Comparison of ENCODE assay signal across 31 cellular contexts in genomic region chr20:47111576-47111975, GRCh38.
A peak's percentile ranks its signal among the peaks of the same experiment; 100 is the strongest.
DNase-seq lines count a peak whose midpoint lies in the region; ATAC-seq and TF ChIP-seq lines count a peak whose summit lies in the region.
"Had no signal": no experiment of that assay in that cellular context is flagged by ENCODE, and none has a peak within 500 bp of the region (broad histone marks: within the 10 kb centered on the region; RNA-seq: fewer than 3 reads in every experiment).

No MANE protein-coding gene starts in this region.

- no TSS peak for BruUV-seq in PC-3 (replicated peaks; lab: Mats Ljungman, UMichigan)

- no peak overlapping the region for H3K27ac ChIP-seq in PC-3 (ENCODE audit: low read length)
- H3K27ac ChIP-seq: BLaER1 treated with 17β-estradiol and CSF1 and Interleukin-3, amounts not matched to agents 10 nM and 100 nM; GM23248; HL-60; PC-9; RWPE1 had no signal

- POLR2A ChIA-PET in PC-3 (lab: Charles Lee; ENCODE audit: unreplicated experiment), result no interaction called here

- ATAC-seq in PC-3 (peak; percentile 57), mucosa of descending colon (peak; percentile 41), HG03571 (IDR thresholded peaks at IDR 0.05; ENCODE audit: unreplicated experiment) (no peak)
- ATAC-seq: HepG2, K562, T-helper 17 cell had no signal

- H3F3A ChIP-seq in PC-3 (ENCODE audit: low read length, unreplicated experiment), result no peaks in the 10 kb centered on the region

- no peaks in the 10 kb centered on the region for H3K79me2 ChIP-seq in PC-3 (ENCODE audit: low read length)

- no peak overlapping the region for H3K4me3 ChIP-seq in PC-3 (ENCODE audit: low read length)
- H3K4me3 ChIP-seq in fibroblast of villous mesenchyme (ENCODE audit: low read depth, low read length), result no peak overlapping the region
- no peak overlapping the region for H3K4me3 ChIP-seq in mucosa of descending colon
- H3K4me3 ChIP-seq: BLaER1 treated with 17β-estradiol and CSF1 and Interleukin-3, amounts not matched to agents 10 nM and 100 nM; GM23248; K562; PC-9 had no signal

- H4K20me1 ChIP-seq in PC-3 (ENCODE audit: low read length), result no peaks in the 10 kb centered on the region
- H4K20me1 ChIP-seq: BLaER1 treated with 17β-estradiol and CSF1 and Interleukin-3, amounts not matched to agents 10 nM and 100 nM had no signal

- TF ChIP-seq CTCF in PC-3 (conservative IDR thresholded peaks at IDR 0.05; ENCODE audit: low read depth, low read length) (no peak), fibroblast of villous mesenchyme (IDR thresholded peaks at IDR 0.05; ENCODE audit: insufficient read depth, low read depth, low read length) (no peak), mucosa of descending colon (IDR thresholded peaks at IDR 0.05) (no peak)

- H3K9me3 ChIP-seq in PC-3 (ENCODE audit: low read length), result no peaks in the 10 kb centered on the region; the same call in 1 of the 2 replicates
- no peaks in the 10 kb centered on the region for H3K9me3 ChIP-seq in mucosa of descending colon
- H3K9me3 ChIP-seq: SK-N-SH had no signal

- H3K4me1 ChIP-seq in PC-3 (ENCODE audit: insufficient read depth, low read length) (peaks cover 9% of the 10 kb centered on the region), mucosa of descending colon (ENCODE audit: low read depth) (no peaks in the 10 kb centered on the region)

- CTCF ChIA-PET in PC-3 (lab: Charles Lee), result no interaction called here

- 0 out of 2 replicates have a peak overlapping the region, but pooled peaks have one; percentile 51 for H2AFZ ChIP-seq in PC-3 (ENCODE audit: low read length)
- H2AFZ ChIP-seq: GM23248, PC-9 had no signal

- peak; percentile 22 for DNase-seq in EH (ENCODE audit: low read depth)
- peak; percentile 65 for DNase-seq in PC-3
- peak; percentile 6 for DNase-seq in fibroblast of villous mesenchyme (ENCODE audit: low read depth)
- DNase-seq in mucosa of descending colon, result no peak
- DNase-seq in NCI-H2227 (lab: John Stamatoyannopoulos, UW; ENCODE audit: unreplicated experiment), result no peak
- DNase-seq in GM19240 (ENCODE audit: insufficient read length, low spot score), result no peak
- DNase-seq in NCI-H1417 (lab: John Stamatoyannopoulos, UW), result no peak
- DNase-seq: AML-193; CD4-positive, alpha-beta T cell; EL; GF-D8; GM23248; HCEC 1CT; Kasumi-1; MV-4-11; NCI-H1105; NCI-H146; NCI-H2029; NCI-H446 treated with DMSO at 0.1 percent for 48 hours; NCI-H526; NCI-H82; NK-92 treated with Interleukin-12 subunit alpha and Interleukin-12 subunit beta, amount 100 ng/mL, for 24 hours; PC-9; SK-N-SH; T-helper 17 cell had no signal

- intact Hi-C loops in PC-3 (cut with micrococcal nuclease), result no loop called here
- intact Hi-C loops in mucosa of descending colon (cut with DNase I, micrococcal nuclease), result no loop called here

- no peaks in the 10 kb centered on the region for H3K27me3 ChIP-seq in PC-3 (ENCODE audit: low read length)
- H3K27me3 ChIP-seq: BLaER1 treated with 17β-estradiol and CSF1 and Interleukin-3, amounts not matched to agents 10 nM and 100 nM had no signal

- no peak overlapping the region for H3K9ac ChIP-seq in PC-3 (ENCODE audit: low read length)
- H3K9ac ChIP-seq: BLaER1 treated with 17β-estradiol and CSF1 and Interleukin-3, amounts not matched to agents 10 nM and 100 nM; GM23248; SK-N-SH had no signal

- H3K36me3 ChIP-seq in PC-3 (ENCODE audit: low read depth, low read length), result no peaks in the 10 kb centered on the region
- no peaks in the 10 kb centered on the region for H3K36me3 ChIP-seq in mucosa of descending colon (ENCODE audit: low read depth)

- no peaks in the 10 kb centered on the region for H3K9me2 ChIP-seq in PC-3 (replicated peaks; ENCODE audit: low read length)
- H3K9me2 ChIP-seq: SK-N-SH had no signal

- peak overlapping the region; percentile 25; the same call in 1 of the 2 replicates for H3K4me2 ChIP-seq in PC-3 (ENCODE audit: low read length)
- H3K4me2 ChIP-seq: BLaER1 treated with 17β-estradiol and CSF1 and Interleukin-3, amounts not matched to agents 10 nM and 100 nM; PC-9; SK-N-SH had no signal

Comparison
In these comparisons a context has a peak if more than half of its experiments do, and no peak if none do; other contexts are left out.
1. DNase-seq: peak in EH (single experiment), PC-3 (single experiment) and fibroblast of villous mesenchyme (single experiment); none in mucosa of descending colon (0 of 3), NCI-H2227 (single experiment), GM19240 (single experiment) and NCI-H1417 (0 of 3).